In genomic region chr4:38040619-38041018, GRCh38 we compare ENCODE assay signal across 1 cellular context.
TF ChIP-seq lines count a peak whose summit lies in the region.

No MANE protein-coding gene starts in this region.

TF ChIP-seq in HepG2, 621 proteins besides CTCF, POLR2A, EP300 and RAD21 (continued from another document and continues in another):
- TF ChIP-seq, protein P1, sequence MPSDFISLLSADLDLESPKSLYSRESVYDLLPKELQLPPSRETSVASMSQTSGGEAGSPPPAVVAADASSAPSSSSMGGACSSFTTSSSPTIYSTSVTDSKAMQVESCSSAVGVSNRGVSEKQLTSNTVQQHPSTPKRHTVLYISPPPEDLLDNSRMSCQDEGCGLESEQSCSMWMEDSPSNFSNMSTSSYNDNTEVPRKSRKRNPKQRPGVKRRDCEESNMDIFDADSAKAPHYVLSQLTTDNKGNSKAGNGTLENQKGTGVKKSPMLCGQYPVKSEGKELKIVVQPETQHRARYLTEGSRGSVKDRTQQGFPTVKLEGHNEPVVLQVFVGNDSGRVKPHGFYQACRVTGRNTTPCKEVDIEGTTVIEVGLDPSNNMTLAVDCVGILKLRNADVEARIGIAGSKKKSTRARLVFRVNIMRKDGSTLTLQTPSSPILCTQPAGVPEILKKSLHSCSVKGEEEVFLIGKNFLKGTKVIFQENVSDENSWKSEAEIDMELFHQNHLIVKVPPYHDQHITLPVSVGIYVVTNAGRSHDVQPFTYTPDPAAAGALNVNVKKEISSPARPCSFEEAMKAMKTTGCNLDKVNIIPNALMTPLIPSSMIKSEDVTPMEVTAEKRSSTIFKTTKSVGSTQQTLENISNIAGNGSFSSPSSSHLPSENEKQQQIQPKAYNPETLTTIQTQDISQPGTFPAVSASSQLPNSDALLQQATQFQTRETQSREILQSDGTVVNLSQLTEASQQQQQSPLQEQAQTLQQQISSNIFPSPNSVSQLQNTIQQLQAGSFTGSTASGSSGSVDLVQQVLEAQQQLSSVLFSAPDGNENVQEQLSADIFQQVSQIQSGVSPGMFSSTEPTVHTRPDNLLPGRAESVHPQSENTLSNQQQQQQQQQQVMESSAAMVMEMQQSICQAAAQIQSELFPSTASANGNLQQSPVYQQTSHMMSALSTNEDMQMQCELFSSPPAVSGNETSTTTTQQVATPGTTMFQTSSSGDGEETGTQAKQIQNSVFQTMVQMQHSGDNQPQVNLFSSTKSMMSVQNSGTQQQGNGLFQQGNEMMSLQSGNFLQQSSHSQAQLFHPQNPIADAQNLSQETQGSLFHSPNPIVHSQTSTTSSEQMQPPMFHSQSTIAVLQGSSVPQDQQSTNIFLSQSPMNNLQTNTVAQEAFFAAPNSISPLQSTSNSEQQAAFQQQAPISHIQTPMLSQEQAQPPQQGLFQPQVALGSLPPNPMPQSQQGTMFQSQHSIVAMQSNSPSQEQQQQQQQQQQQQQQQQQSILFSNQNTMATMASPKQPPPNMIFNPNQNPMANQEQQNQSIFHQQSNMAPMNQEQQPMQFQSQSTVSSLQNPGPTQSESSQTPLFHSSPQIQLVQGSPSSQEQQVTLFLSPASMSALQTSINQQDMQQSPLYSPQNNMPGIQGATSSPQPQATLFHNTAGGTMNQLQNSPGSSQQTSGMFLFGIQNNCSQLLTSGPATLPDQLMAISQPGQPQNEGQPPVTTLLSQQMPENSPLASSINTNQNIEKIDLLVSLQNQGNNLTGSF (CRISPR knock-in tag; IDR thresholded peaks at IDR 0.05), result no peak
- TF ChIP-seq SMC3 (IDR thresholded peaks at IDR 0.05; ENCODE audit: low read length), result peak; percentile 3; the same call in 1 of the 2 replicates
- TF ChIP-seq ZNF33B (CRISPR knock-in tag; IDR thresholded peaks at IDR 0.05), result no peak
- TF ChIP-seq MAFF (IDR thresholded peaks at IDR 0.05; ENCODE audit: low read depth, low read length), result peak; percentile 46; the same call in 1 of the 2 replicates
- TF ChIP-seq YEATS2 (CRISPR knock-in tag; IDR thresholded peaks at IDR 0.05; ENCODE audit: borderline replicate concordance), result no peak
- TF ChIP-seq ZNF160 (CRISPR knock-in tag; IDR thresholded peaks at IDR 0.05), result no peak
- TF ChIP-seq, protein P2, sequence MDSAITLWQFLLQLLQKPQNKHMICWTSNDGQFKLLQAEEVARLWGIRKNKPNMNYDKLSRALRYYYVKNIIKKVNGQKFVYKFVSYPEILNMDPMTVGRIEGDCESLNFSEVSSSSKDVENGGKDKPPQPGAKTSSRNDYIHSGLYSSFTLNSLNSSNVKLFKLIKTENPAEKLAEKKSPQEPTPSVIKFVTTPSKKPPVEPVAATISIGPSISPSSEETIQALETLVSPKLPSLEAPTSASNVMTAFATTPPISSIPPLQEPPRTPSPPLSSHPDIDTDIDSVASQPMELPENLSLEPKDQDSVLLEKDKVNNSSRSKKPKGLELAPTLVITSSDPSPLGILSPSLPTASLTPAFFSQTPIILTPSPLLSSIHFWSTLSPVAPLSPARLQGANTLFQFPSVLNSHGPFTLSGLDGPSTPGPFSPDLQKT (CRISPR knock-in tag; IDR thresholded peaks at IDR 0.05; ENCODE audit: borderline replicate concordance), result no peak
- TF ChIP-seq SRSF4 (IDR thresholded peaks at IDR 0.05; ENCODE audit: low read depth, low read length, poor library complexity, severe bottlenecking), result no peak
- TF ChIP-seq, protein P3, sequence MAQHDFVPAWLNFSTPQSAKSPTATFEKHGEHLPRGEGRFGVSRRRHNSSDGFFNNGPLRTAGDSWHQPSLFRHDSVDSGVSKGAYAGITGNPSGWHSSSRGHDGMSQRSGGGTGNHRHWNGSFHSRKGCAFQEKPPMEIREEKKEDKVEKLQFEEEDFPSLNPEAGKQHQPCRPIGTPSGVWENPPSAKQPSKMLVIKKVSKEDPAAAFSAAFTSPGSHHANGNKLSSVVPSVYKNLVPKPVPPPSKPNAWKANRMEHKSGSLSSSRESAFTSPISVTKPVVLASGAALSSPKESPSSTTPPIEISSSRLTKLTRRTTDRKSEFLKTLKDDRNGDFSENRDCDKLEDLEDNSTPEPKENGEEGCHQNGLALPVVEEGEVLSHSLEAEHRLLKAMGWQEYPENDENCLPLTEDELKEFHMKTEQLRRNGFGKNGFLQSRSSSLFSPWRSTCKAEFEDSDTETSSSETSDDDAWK (CRISPR knock-in tag; IDR thresholded peaks at IDR 0.05), result no peak
- TF ChIP-seq, protein P4, sequence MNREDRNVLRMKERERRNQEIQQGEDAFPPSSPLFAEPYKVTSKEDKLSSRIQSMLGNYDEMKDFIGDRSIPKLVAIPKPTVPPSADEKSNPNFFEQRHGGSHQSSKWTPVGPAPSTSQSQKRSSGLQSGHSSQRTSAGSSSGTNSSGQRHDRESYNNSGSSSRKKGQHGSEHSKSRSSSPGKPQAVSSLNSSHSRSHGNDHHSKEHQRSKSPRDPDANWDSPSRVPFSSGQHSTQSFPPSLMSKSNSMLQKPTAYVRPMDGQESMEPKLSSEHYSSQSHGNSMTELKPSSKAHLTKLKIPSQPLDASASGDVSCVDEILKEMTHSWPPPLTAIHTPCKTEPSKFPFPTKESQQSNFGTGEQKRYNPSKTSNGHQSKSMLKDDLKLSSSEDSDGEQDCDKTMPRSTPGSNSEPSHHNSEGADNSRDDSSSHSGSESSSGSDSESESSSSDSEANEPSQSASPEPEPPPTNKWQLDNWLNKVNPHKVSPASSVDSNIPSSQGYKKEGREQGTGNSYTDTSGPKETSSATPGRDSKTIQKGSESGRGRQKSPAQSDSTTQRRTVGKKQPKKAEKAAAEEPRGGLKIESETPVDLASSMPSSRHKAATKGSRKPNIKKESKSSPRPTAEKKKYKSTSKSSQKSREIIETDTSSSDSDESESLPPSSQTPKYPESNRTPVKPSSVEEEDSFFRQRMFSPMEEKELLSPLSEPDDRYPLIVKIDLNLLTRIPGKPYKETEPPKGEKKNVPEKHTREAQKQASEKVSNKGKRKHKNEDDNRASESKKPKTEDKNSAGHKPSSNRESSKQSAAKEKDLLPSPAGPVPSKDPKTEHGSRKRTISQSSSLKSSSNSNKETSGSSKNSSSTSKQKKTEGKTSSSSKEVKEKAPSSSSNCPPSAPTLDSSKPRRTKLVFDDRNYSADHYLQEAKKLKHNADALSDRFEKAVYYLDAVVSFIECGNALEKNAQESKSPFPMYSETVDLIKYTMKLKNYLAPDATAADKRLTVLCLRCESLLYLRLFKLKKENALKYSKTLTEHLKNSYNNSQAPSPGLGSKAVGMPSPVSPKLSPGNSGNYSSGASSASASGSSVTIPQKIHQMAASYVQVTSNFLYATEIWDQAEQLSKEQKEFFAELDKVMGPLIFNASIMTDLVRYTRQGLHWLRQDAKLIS (CRISPR knock-in tag; IDR thresholded peaks at IDR 0.05), result no peak
- no peak for TF ChIP-seq MZF1 (CRISPR knock-in tag; IDR thresholded peaks at IDR 0.05; ENCODE audit: borderline replicate concordance)
- TF ChIP-seq, protein P5, sequence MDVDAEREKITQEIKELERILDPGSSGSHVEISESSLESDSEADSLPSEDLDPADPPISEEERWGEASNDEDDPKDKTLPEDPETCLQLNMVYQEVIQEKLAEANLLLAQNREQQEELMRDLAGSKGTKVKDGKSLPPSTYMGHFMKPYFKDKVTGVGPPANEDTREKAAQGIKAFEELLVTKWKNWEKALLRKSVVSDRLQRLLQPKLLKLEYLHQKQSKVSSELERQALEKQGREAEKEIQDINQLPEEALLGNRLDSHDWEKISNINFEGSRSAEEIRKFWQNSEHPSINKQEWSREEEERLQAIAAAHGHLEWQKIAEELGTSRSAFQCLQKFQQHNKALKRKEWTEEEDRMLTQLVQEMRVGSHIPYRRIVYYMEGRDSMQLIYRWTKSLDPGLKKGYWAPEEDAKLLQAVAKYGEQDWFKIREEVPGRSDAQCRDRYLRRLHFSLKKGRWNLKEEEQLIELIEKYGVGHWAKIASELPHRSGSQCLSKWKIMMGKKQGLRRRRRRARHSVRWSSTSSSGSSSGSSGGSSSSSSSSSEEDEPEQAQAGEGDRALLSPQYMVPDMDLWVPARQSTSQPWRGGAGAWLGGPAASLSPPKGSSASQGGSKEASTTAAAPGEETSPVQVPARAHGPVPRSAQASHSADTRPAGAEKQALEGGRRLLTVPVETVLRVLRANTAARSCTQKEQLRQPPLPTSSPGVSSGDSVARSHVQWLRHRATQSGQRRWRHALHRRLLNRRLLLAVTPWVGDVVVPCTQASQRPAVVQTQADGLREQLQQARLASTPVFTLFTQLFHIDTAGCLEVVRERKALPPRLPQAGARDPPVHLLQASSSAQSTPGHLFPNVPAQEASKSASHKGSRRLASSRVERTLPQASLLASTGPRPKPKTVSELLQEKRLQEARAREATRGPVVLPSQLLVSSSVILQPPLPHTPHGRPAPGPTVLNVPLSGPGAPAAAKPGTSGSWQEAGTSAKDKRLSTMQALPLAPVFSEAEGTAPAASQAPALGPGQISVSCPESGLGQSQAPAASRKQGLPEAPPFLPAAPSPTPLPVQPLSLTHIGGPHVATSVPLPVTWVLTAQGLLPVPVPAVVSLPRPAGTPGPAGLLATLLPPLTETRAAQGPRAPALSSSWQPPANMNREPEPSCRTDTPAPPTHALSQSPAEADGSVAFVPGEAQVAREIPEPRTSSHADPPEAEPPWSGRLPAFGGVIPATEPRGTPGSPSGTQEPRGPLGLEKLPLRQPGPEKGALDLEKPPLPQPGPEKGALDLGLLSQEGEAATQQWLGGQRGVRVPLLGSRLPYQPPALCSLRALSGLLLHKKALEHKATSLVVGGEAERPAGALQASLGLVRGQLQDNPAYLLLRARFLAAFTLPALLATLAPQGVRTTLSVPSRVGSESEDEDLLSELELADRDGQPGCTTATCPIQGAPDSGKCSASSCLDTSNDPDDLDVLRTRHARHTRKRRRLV (CRISPR knock-in tag; IDR thresholded peaks at IDR 0.05), result no peak
- TF ChIP-seq EZH2 (conservative IDR thresholded peaks at IDR 0.05; ENCODE audit: low read depth, low read length), result no peak
- no peak for TF ChIP-seq ZNF547 (CRISPR knock-in tag; IDR thresholded peaks at IDR 0.05)
- no peak for TF ChIP-seq ZNF337 (CRISPR knock-in tag; IDR thresholded peaks at IDR 0.05; ENCODE audit: borderline replicate concordance, low read depth)
- TF ChIP-seq ZNF737 (CRISPR knock-in tag; IDR thresholded peaks at IDR 0.05; ENCODE audit: borderline replicate concordance), result no peak
- TF ChIP-seq, protein P6, sequence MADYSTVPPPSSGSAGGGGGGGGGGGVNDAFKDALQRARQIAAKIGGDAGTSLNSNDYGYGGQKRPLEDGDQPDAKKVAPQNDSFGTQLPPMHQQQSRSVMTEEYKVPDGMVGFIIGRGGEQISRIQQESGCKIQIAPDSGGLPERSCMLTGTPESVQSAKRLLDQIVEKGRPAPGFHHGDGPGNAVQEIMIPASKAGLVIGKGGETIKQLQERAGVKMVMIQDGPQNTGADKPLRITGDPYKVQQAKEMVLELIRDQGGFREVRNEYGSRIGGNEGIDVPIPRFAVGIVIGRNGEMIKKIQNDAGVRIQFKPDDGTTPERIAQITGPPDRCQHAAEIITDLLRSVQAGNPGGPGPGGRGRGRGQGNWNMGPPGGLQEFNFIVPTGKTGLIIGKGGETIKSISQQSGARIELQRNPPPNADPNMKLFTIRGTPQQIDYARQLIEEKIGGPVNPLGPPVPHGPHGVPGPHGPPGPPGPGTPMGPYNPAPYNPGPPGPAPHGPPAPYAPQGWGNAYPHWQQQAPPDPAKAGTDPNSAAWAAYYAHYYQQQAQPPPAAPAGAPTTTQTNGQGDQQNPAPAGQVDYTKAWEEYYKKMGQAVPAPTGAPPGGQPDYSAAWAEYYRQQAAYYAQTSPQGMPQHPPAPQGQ (CRISPR knock-in tag; IDR thresholded peaks at IDR 0.05; ENCODE audit: borderline replicate concordance), result no peak
- no peak for TF ChIP-seq ZMAT5 (CRISPR knock-in tag; IDR thresholded peaks at IDR 0.05; ENCODE audit: borderline replicate concordance, low read depth)
- TF ChIP-seq ZNF768 (CRISPR knock-in tag; IDR thresholded peaks at IDR 0.05), result no peak
- TF ChIP-seq JDP2 (CRISPR knock-in tag; IDR thresholded peaks at IDR 0.05; ENCODE audit: borderline replicate concordance), result no peak
- peak; percentile 43 for TF ChIP-seq STAG1 (CRISPR knock-in tag; IDR thresholded peaks at IDR 0.05)
- TF ChIP-seq ZFP82 (CRISPR knock-in tag; IDR thresholded peaks at IDR 0.05; ENCODE audit: borderline replicate concordance), result no peak
- peak; percentile 43; the same call in 1 of the 2 replicates for TF ChIP-seq CEBPG (CRISPR knock-in tag; IDR thresholded peaks at IDR 0.05)
- TF ChIP-seq CC2D1A (CRISPR knock-in tag; IDR thresholded peaks at IDR 0.05), result no peak
- TF ChIP-seq KLF15 (CRISPR knock-in tag; IDR thresholded peaks at IDR 0.05; ENCODE audit: borderline replicate concordance), result no peak
- TF ChIP-seq ZBTB34 (CRISPR knock-in tag; IDR thresholded peaks at IDR 0.05), result no peak
- no peak for TF ChIP-seq RNF2 (conservative IDR thresholded peaks at IDR 0.05; ENCODE audit: low read depth)
- no peak for TF ChIP-seq ZBTB39 (CRISPR knock-in tag; IDR thresholded peaks at IDR 0.05)
- TF ChIP-seq CEBPB (IDR thresholded peaks at IDR 0.05; ENCODE audit: borderline replicate concordance, low read depth, low read length), result peak; percentile 76; the same call in 1 of the 2 replicates
- TF ChIP-seq ZSCAN12 (CRISPR knock-in tag; IDR thresholded peaks at IDR 0.05), result no peak
